ENCODE assay signal across 3 cellular contexts in the genomic region with DNA sequence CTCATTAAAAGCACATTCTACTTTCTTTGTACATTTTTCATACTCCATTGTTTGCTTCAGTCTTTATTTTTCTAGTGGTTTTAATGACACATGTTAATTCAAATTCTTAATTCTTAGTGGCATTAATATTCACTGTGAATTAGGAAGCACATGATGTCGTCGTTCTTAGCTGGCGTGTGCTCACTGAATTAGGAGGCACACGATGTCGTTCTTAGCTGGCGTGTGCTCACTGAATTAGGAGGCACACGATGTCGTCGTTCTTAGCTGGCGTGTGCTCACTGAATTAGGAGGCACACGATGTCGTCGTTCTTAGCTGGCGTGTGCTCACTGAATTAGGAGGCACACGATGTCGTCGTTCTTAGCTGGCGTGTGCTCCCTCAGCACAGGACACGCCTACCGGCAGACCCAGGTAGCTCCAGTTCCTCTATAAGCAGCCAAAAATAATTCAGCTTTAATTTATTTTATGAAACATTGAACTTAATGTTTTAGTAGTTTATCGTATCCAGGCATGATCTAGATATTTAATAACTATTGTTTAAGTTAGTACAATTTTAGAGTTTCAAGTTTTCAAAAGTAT. TPM values are rescaled to one million over a fixed set of nuclear protein-coding genes. Genes with fewer than 3 reads are reported as not detected.
"Had no signal": no experiment of that assay in that cellular context is flagged by ENCODE, and none has a peak within 500 bp of the region (broad histone marks: within the 10 kb centered on the region; RNA-seq: fewer than 3 reads in every experiment).

No MANE protein-coding gene starts in this region.

RNA-seq across cellular contexts. Expression of gene VIPR2, which starts 17.5 kb away (rescaled TPM):
- total RNA-seq: LHCN-M2, M059J, MCF 10A had no signal
